Comparison of ENCODE assay signal across 8 cellular contexts in the genomic region with DNA sequence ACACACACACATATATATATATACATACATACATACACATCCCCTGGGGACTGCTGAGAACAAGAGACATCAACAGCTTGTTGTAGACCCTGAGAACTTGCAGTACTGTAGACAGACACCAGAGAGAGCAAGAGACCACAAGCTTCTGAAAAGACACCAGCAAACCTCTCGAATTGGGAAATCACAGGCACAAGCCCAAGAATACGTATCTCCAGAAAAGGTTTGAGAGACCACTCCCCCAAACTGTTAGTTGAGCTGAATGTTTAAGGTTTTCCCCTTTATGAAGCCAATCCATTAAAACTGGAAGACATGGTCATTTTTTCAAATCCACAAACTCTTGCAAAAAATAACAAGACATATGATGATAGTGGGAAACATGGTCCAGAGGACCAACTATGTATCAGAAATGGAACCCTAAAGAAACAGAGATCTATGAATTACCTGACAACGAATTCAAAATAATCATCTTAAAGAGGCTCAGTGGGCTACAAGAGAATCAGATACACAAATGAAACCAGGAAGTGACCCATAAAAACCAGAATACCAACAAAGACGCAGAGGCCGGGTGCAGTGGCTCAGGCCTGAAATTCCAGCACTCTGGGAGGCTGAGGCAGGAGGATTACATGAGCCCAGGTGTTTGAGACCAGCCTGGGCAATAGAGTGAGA. TPM values are rescaled to one million over a fixed set of nuclear protein-coding genes. Genes with fewer than 3 reads are reported as not detected.
DNase-seq lines count a peak whose midpoint lies in the region; ATAC-seq and TF ChIP-seq lines count a peak whose summit lies in the region.

No MANE protein-coding gene starts in this region.

- H3K9me3 ChIP-seq in MG63 (peaks cover 3% of the 10 kb centered on the region; the same call in 1 of the 2 replicates), RWPE2 (ENCODE audit: severe bottlenecking) (no peaks in the 10 kb centered on the region), spleen (peaks cover 0 to 30% (median 13%) of the 10 kb centered on the region in 8 donors)

- peak; percentile 89 for DNase-seq in NCI-H2107 treated with DMSO at 0.1 percent for 48 hours (lab: John Stamatoyannopoulos, UW; ENCODE audit: unreplicated experiment)
- DNase-seq in NCI-H2107 (lab: John Stamatoyannopoulos, UW) = no peak
- peak; percentile 36 for DNase-seq in MG63
- no peak for DNase-seq in RWPE2 (ENCODE audit: low spot score)
- peak; percentile 86 for DNase-seq in brain microvascular endothelial cell
- peak; percentile 80 for DNase-seq in iPS-NIHi7 (ENCODE audit: extremely low spot score)
- DNase-seq in spleen = no peak

- H3K4me3 ChIP-seq in MG63 (no peak overlapping the region), RWPE2 (ENCODE audit: severe bottlenecking) (no peak overlapping the region), brain microvascular endothelial cell (ENCODE audit: low read depth, low read length) (no peak overlapping the region), spleen (no peak overlapping the region)

- peak; percentile 63; the same call in 2 of the 3 replicates for ATAC-seq in RWPE2 (ENCODE audit: low read depth)
- ATAC-seq in HG02759 (IDR thresholded peaks at IDR 0.05; ENCODE audit: unreplicated experiment) = no peak

- intact Hi-C loops in spleen (cut with DNase I; ENCODE audit: low total_unique reads) = loop anchor here (2.0 kb wide), 1 partner anchor 161 kb away; no protein-coding TSS in a partner anchor

- H3K27ac ChIP-seq in RWPE2 (ENCODE audit: poor library complexity, severe bottlenecking) (no peak overlapping the region), brain microvascular endothelial cell (no peak overlapping the region), spleen (no peak overlapping the region)

- WGBS in spleen, 5 donors = 45 to 54% (median 49%) methylated on average over 5 of the region's 5 CpGs

- in situ Hi-C loops in brain microvascular endothelial cell (cut with HindIII; ENCODE audit: low pct_ligation_motif_present, low sequenced_read_pairs) = loop anchor here (25.0 kb wide), 1 partner anchor 149 kb away; no protein-coding TSS in a partner anchor

- TF ChIP-seq POLR2A in spleen (IDR thresholded peaks at IDR 0.05) = no peak

- peak; percentile 62 for TF ChIP-seq CTCF in RWPE2 (IDR thresholded peaks at IDR 0.05; ENCODE audit: poor library complexity, severe bottlenecking)
- peak; percentile 88 for TF ChIP-seq CTCF in brain microvascular endothelial cell (IDR thresholded peaks at IDR 0.05; ENCODE audit: low read depth, low read length, missing control alignments)
- TF ChIP-seq CTCF in spleen (IDR thresholded peaks at IDR 0.05 in 8 of 11, conservative IDR thresholded peaks at IDR 0.05 in 3 of 11) = peak; percentile 60 to 95 (median 79)

- H3K27me3 ChIP-seq in MG63 (no peaks in the 10 kb centered on the region), RWPE2 (ENCODE audit: insufficient read depth, poor library complexity, severe bottlenecking) (no peaks in the 10 kb centered on the region), brain microvascular endothelial cell (replicated peaks) (no peaks in the 10 kb centered on the region), spleen (replicated peaks in 1 of 7) (no peaks in the 10 kb centered on the region)

- H3K4me1 ChIP-seq in RWPE2 (ENCODE audit: insufficient read depth, poor library complexity, severe bottlenecking) (no peaks in the 10 kb centered on the region), spleen (peaks cover 0 to 5% (median 0%) of the 10 kb centered on the region in 6 donors)

- no peaks in the 10 kb centered on the region for H3K36me3 ChIP-seq in MG63
- H3K36me3 ChIP-seq in RWPE2 (ENCODE audit: low read depth) = no peaks in the 10 kb centered on the region
- no peaks in the 10 kb centered on the region for H3K36me3 ChIP-seq in brain microvascular endothelial cell (replicated peaks)
- no peaks in the 10 kb centered on the region for H3K36me3 ChIP-seq in spleen

RNA-seq across cellular contexts. Expression of gene SLC2A1, which starts 45.1 kb away (rescaled TPM):
- 70.3 and 127 TPM in 2 replicates for total RNA-seq in MG63 (2014; rRNA removed; shearing (Covaris generic); ENCODE audit: low replicate concordance)
- 100 to 1,000 TPM in 3 of 7 donors, 10 to 100 TPM in 4; 26.2 to 142 (median 83.1) TPM for total RNA-seq in spleen
- 10 to 100 TPM; 18.3 to 31.0 (median 19.5) TPM for polyA plus RNA-seq in spleen

Comparison
In these comparisons a context has a peak if more than half of its experiments do, and no peak if none do; other contexts are left out.
1. DNase-seq: peak in NCI-H2107 treated with DMSO at 0.1 percent for 48 hours (single experiment), MG63 (single experiment), brain microvascular endothelial cell (single experiment) and iPS-NIHi7 (single experiment); none in NCI-H2107 (single experiment), RWPE2 (single experiment) and spleen (single experiment).
2. Peak in every context shown above with its lines, with median percentiles within 50 percentile points of each other: CTCF ChIP-seq.